Comparison of ENCODE assay signal across 8 cellular contexts in the genomic region with DNA sequence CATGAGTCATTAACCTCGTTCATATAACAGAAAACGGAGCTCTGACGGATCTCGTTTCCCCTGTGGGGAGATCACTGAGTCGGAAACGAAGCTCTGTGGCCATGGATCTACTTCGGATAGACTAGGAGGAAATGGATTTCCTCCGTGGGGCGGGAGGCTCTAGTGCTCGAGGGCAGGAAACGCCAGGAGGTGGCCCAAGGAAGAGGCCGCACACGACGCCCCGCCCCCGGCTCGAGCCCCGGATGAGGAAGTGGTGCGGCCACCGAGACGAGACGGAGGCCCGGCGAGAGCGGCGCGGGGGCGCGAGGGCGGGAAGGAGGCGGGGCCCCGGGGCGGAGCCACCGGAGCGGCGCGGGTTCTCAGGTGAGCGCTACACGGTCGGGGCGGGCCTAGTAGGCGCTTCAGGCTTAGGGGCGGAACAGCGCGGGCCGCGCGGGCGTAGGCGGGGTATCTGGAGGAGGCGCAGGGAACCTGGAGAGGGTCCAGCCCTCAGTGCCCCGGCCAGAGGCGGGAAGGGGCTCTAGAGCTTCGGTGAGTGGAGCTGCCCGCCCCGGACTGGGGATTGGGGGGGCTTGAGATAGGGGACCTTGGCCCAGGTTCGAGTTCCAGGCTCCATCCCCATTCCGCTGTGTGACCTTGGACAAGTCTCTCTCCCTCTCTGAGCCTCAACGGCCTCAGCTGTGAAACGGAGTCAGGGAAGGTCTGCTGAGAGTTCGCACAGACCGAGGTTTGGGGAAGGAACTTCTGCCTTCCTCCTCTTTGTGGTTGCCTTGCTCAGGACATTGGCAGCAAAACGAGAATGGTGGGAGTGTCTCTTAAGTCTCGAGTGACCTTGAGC.
A peak's percentile ranks its signal among the peaks of the same experiment; 100 is the strongest.
DNase-seq lines count a peak whose midpoint lies in the region; ATAC-seq lines count a peak whose summit lies in the region.

A gene (plus strand): TSS at position 386 of the 838 bp plus-strand sequence. CDS start 903 bp downstream, outside the sequence.

- ATAC-seq in GM19023 (IDR thresholded peaks at IDR 0.05; ENCODE audit: unreplicated experiment) (peak; percentile 62), HG03196 (IDR thresholded peaks at IDR 0.05; ENCODE audit: unreplicated experiment) (peak; percentile 59)

- peak; percentile 98 for DNase-seq in AG08396 (ENCODE audit: low spot score)
- peak; percentile 90 to 95 for DNase-seq in NCI-H446 (lab: John Stamatoyannopoulos, UW)
- peak; percentile 89 for DNase-seq in activated CD4-positive, CD25-positive, alpha-beta regulatory T cell treated with anti-CD3 and anti-CD28 coated beads, Interleukin-2, amount 50 U/mL, for 16 hours (ENCODE audit: low read depth, low spot score)
- peak; percentile 97 for DNase-seq in central memory CD4-positive, alpha-beta T cell
- peak; percentile 94 for DNase-seq in inferior parietal cortex (ENCODE audit: extremely low spot score)
- DNase-seq in stimulated activated CD4-positive, alpha-beta T cell treated with anti-CD3 and anti-CD28 coated beads, Interleukin-12 subunit alpha, Interleukin-12 subunit beta, amount 100 ng/mL, for 24 hours (ENCODE audit: low read depth in 2 of 2): peak; percentile 91 to 94

Comparison
In these comparisons a context has a peak if more than half of its experiments do, and no peak if none do; other contexts are left out.
1. Peak in every context shown above with its lines: DNase-seq and ATAC-seq.